In genomic region chr17:74957935-74958549, GRCh38 we compare ENCODE assay signal across 8 cellular contexts. TPM values are rescaled to one million over a fixed set of nuclear protein-coding genes. Genes with fewer than 3 reads are reported as not detected.
A peak's percentile ranks its signal among the peaks of the same experiment; 100 is the strongest.
DNase-seq lines count a peak whose midpoint lies in the region; ATAC-seq and TF ChIP-seq lines count a peak whose summit lies in the region.

No MANE protein-coding gene starts in this region.

- H3K36me3 ChIP-seq in liver (ENCODE audit: control insufficient read depth in 4 of 4, insufficient read depth in 3 of 4, low read depth in 1 of 4, low read length in 3 of 4): peaks cover 0 to 2% (median 1%) of the 10 kb centered on the region in 4 donors

- WGBS in liver: 33% methylated on average over 26 of the region's 26 CpGs

- no peak overlapping the region for H3K4me3 ChIP-seq in liver (ENCODE audit: low read depth in 1 of 3, low read length in 3 of 3)

- H3K27me3 ChIP-seq in liver (ENCODE audit: control insufficient read depth in 4 of 4, insufficient read depth in 4 of 4, low read length in 3 of 4): no peaks in the 10 kb centered on the region

- DNase-seq in SIG-M5 treated with dmso at 0.1 percent for 504 hours (lab: John Stamatoyannopoulos, UW; ENCODE audit: unreplicated experiment) (peak; percentile 43), SIG-M5 (lab: John Stamatoyannopoulos, UW) (no peak), NCI-H345 treated with DMSO at 0.1 percent for 48 hours (lab: John Stamatoyannopoulos, UW; ENCODE audit: unreplicated experiment) (peak; percentile 16)
- peak; percentile 64 for DNase-seq in activated CD4-positive, alpha-beta T cell treated with anti-CD3 and anti-CD28 coated beads for 1 hour
- peak; percentile 56 for DNase-seq in central memory CD4-positive, alpha-beta T cell
- DNase-seq in stimulated activated CD8-positive, alpha-beta memory T cell treated with anti-CD3 and anti-CD28 coated beads, Interleukin-12 subunit alpha, Interleukin-12 subunit beta, amount 100 ng/mL, for 1 hour (ENCODE audit: low read depth): peak; percentile 71

- no peak overlapping the region for H3K9ac ChIP-seq in liver (ENCODE audit: low read depth in 1 of 2, low read length in 2 of 2)

- no peak for ATAC-seq in HG03439 (IDR thresholded peaks at IDR 0.05; ENCODE audit: unreplicated experiment)

- no peak overlapping the region for H3K27ac ChIP-seq in liver (ENCODE audit: low read depth in 1 of 2, low read length in 2 of 2)

- peak; percentile 88 for TF ChIP-seq CTCF in liver (IDR thresholded peaks at IDR 0.05; ENCODE audit: low read depth, low read length, missing input control)

- TF ChIP-seq RAD21 in liver (IDR thresholded peaks at IDR 0.05): peak; percentile 76 to 87

- H3K4me1 ChIP-seq in liver (ENCODE audit: control insufficient read depth in 4 of 4, insufficient read depth in 4 of 4, low read length in 3 of 4): peaks cover 0 to 3% (median 1%) of the 10 kb centered on the region in 4 donors

- H3K9me3 ChIP-seq in liver (ENCODE audit: control insufficient read depth in 4 of 4, low read length in 3 of 4): no peaks in the 10 kb centered on the region

TF ChIP-seq in liver, 16 proteins besides CTCF, POLR2A, EP300 and RAD21:
- TF ChIP-seq HNF4G (IDR thresholded peaks at IDR 0.05) (no peak), EGR1 (IDR thresholded peaks at IDR 0.05; ENCODE audit: low read depth in 2 of 2) (no peak), RXRA (IDR thresholded peaks at IDR 0.05) (no peak), FOXA1 (IDR thresholded peaks at IDR 0.05) (no peak), YY1 (IDR thresholded peaks at IDR 0.05) (no peak), GABPA (IDR thresholded peaks at IDR 0.05 in 1 of 2, conservative IDR thresholded peaks at IDR 0.05 in 1 of 2) (no peak), TAF1 (conservative IDR thresholded peaks at IDR 0.05) (no peak), JUND (IDR thresholded peaks at IDR 0.05) (no peak), ATF3 (IDR thresholded peaks at IDR 0.05) (no peak), NR2F2 (IDR thresholded peaks at IDR 0.05) (no peak), SP1 (IDR thresholded peaks at IDR 0.05) (no peak), FOXA2 (IDR thresholded peaks at IDR 0.05) (no peak), HNF4A (conservative IDR thresholded peaks at IDR 0.05) (no peak)
- TF ChIP-seq, protein P1, sequence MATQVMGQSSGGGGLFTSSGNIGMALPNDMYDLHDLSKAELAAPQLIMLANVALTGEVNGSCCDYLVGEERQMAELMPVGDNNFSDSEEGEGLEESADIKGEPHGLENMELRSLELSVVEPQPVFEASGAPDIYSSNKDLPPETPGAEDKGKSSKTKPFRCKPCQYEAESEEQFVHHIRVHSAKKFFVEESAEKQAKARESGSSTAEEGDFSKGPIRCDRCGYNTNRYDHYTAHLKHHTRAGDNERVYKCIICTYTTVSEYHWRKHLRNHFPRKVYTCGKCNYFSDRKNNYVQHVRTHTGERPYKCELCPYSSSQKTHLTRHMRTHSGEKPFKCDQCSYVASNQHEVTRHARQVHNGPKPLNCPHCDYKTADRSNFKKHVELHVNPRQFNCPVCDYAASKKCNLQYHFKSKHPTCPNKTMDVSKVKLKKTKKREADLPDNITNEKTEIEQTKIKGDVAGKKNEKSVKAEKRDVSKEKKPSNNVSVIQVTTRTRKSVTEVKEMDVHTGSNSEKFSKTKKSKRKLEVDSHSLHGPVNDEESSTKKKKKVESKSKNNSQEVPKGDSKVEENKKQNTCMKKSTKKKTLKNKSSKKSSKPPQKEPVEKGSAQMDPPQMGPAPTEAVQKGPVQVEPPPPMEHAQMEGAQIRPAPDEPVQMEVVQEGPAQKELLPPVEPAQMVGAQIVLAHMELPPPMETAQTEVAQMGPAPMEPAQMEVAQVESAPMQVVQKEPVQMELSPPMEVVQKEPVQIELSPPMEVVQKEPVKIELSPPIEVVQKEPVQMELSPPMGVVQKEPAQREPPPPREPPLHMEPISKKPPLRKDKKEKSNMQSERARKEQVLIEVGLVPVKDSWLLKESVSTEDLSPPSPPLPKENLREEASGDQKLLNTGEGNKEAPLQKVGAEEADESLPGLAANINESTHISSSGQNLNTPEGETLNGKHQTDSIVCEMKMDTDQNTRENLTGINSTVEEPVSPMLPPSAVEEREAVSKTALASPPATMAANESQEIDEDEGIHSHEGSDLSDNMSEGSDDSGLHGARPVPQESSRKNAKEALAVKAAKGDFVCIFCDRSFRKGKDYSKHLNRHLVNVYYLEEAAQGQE (IDR thresholded peaks at IDR 0.05): no peak
- TF ChIP-seq, protein P2, sequence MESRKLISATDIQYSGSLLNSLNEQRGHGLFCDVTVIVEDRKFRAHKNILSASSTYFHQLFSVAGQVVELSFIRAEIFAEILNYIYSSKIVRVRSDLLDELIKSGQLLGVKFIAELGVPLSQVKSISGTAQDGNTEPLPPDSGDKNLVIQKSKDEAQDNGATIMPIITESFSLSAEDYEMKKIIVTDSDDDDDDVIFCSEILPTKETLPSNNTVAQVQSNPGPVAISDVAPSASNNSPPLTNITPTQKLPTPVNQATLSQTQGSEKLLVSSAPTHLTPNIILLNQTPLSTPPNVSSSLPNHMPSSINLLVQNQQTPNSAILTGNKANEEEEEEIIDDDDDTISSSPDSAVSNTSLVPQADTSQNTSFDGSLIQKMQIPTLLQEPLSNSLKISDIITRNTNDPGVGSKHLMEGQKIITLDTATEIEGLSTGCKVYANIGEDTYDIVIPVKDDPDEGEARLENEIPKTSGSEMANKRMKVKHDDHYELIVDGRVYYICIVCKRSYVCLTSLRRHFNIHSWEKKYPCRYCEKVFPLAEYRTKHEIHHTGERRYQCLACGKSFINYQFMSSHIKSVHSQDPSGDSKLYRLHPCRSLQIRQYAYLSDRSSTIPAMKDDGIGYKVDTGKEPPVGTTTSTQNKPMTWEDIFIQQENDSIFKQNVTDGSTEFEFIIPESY (IDR thresholded peaks at IDR 0.05): no peak
- TF ChIP-seq, protein P3, sequence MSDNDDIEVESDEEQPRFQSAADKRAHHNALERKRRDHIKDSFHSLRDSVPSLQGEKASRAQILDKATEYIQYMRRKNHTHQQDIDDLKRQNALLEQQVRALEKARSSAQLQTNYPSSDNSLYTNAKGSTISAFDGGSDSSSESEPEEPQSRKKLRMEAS (IDR thresholded peaks at IDR 0.05): no peak

RNA-seq across cellular contexts. Expression of gene HID1, which starts 14.5 kb away (rescaled TPM):
- total RNA-seq in liver: 1 to 10 TPM; 2.7 to 6.2 TPM
- polyA plus RNA-seq in liver: 1 to 10 TPM; 3.5 to 3.8 TPM

RNA-seq across cellular contexts. Expression of gene OTOP3, which starts 22.3 kb away (rescaled TPM):
- total RNA-seq in liver: not detected
- polyA plus RNA-seq in liver: not detected

RNA-seq across cellular contexts. Expression of gene CDR2L, which starts 29.4 kb away (rescaled TPM):
- 1 to 10 TPM in 1 of 2 donors, under 1 TPM in 1; 0.70 to 1.5 TPM for total RNA-seq in liver
- 1 to 10 TPM in 1 of 2 donors, under 1 TPM in 1; 0.78 to 1.1 TPM for polyA plus RNA-seq in liver

RNA-seq across cellular contexts. Expression of gene OTOP2, which starts 34.0 kb away (rescaled TPM):
- not detected for total RNA-seq in liver
- not detected for polyA plus RNA-seq in liver

RNA-seq across cellular contexts. Expression of gene USH1G, which starts 35.0 kb away (rescaled TPM):
- total RNA-seq in liver: under 1 TPM in 1 of 2 donors, not detected in 1; under 0.01 TPM
- polyA plus RNA-seq in liver: not detected
